10 cellular contexts compared by ENCODE assay signal in genomic region chr15:47194718-47195117, GRCh38.
DNase-seq lines count a peak whose midpoint lies in the region; FAIRE-seq and TF ChIP-seq lines count a peak whose summit lies in the region.
"Had no signal": no experiment of that assay in that cellular context is flagged by ENCODE, and none has a peak within 500 bp of the region (broad histone marks: within the 10 kb centered on the region; RNA-seq: fewer than 3 reads in every experiment).

No MANE protein-coding gene starts in this region.

- no peak for FAIRE-seq in small intestine (lab: Jason Lieb, UNC)

- no TSS peak for BruUV-seq in PC-9 (replicated peaks; lab: Mats Ljungman, UMichigan)

- no peaks in the 10 kb centered on the region for H3F3A ChIP-seq in PC-9 (ENCODE audit: insufficient read depth, low read depth)

- no peak overlapping the region for H2AFZ ChIP-seq in PC-9

- H3K9me3 ChIP-seq in PC-9 (ENCODE audit: insufficient read depth, low read depth) (no peaks in the 10 kb centered on the region), small intestine (ENCODE audit: control insufficient read depth, low read depth) (no peaks in the 10 kb centered on the region)
- H3K9me3 ChIP-seq in effector memory CD4-positive, alpha-beta T cell (ENCODE audit: control insufficient read depth, low read length): no peaks in the 10 kb centered on the region

- TF ChIP-seq CTCF in PC-9 (conservative IDR thresholded peaks at IDR 0.05): peak; percentile 38

- H3K9me2 ChIP-seq in PC-9 (ENCODE audit: insufficient read depth): no peaks in the 10 kb centered on the region

- POLR2A ChIA-PET in PC-9 (lab: Charles Lee; ENCODE audit: unreplicated experiment): no interaction called here

- intact Hi-C loops in PC-9 (cut with micrococcal nuclease; ENCODE audit: unreplicated experiment): no loop called here

- no peak overlapping the region for H3K4me2 ChIP-seq in PC-9

- CTCF ChIA-PET in PC-9 (lab: Charles Lee): no interaction called here

- no peaks in the 10 kb centered on the region for H4K20me1 ChIP-seq in PC-9 (ENCODE audit: insufficient read depth)

- no peaks in the 10 kb centered on the region for H3K79me2 ChIP-seq in PC-9 (ENCODE audit: low read depth)

- H3K4me3 ChIP-seq in PC-9 (no peak overlapping the region), small intestine (ENCODE audit: low read depth in 1 of 2, low read length in 2 of 2) (no peak overlapping the region)
- no peak overlapping the region for H3K4me3 ChIP-seq in effector memory CD4-positive, alpha-beta T cell (ENCODE audit: insufficient read depth, low read depth, low read length, poor library complexity, severe bottlenecking)

- H3K27me3 ChIP-seq in PC-9 (ENCODE audit: insufficient read depth, low read depth) (no peaks in the 10 kb centered on the region), small intestine (ENCODE audit: control insufficient read depth in 2 of 2, insufficient read depth in 2 of 2, low read length in 2 of 2) (no peaks in the 10 kb centered on the region)
- no peaks in the 10 kb centered on the region for H3K27me3 ChIP-seq in effector memory CD4-positive, alpha-beta T cell (replicated peaks; ENCODE audit: control insufficient read depth, insufficient read depth, low read length, poor library complexity, severe bottlenecking)

- WGBS in small intestine, 3 donors: 45 to 56% (median 46%) methylated on average over 2 of the region's 2 CpGs

- H3K4me1 ChIP-seq in PC-9 (replicated peaks; ENCODE audit: insufficient read depth) (no peaks in the 10 kb centered on the region), small intestine (ENCODE audit: control insufficient read depth in 2 of 2, insufficient read depth in 1 of 2, low read depth in 1 of 2, low read length in 1 of 2) (no peaks in the 10 kb centered on the region)
- H3K4me1 ChIP-seq in effector memory CD4-positive, alpha-beta T cell (ENCODE audit: control insufficient read depth, insufficient read depth, low read length, poor library complexity, severe bottlenecking): no peaks in the 10 kb centered on the region

- H3K36me3 ChIP-seq in PC-9 (ENCODE audit: low read depth): no peaks in the 10 kb centered on the region
- no peaks in the 10 kb centered on the region for H3K36me3 ChIP-seq in small intestine (ENCODE audit: control insufficient read depth in 2 of 2, insufficient read depth in 2 of 2, low read length in 2 of 2)
- no peaks in the 10 kb centered on the region for H3K36me3 ChIP-seq in effector memory CD4-positive, alpha-beta T cell (ENCODE audit: control insufficient read depth, insufficient read depth, low read length)

- H3K27ac ChIP-seq in PC-9 (no peak overlapping the region), small intestine (ENCODE audit: low read depth in 1 of 2, low read length in 1 of 2) (no peak overlapping the region)
- no peak overlapping the region for H3K27ac ChIP-seq in effector memory CD4-positive, alpha-beta T cell (ENCODE audit: insufficient read depth, low read length, poor library complexity, severe bottlenecking)

- DNase-seq in NOMO-1 treated with DMSO at 0.1 percent for 48 hours (lab: John Stamatoyannopoulos, UW; ENCODE audit: unreplicated experiment): peak; percentile 2
- no peak for DNase-seq in NOMO-1 treated with dmso at 0.1 percent for 144 hours (lab: John Stamatoyannopoulos, UW; ENCODE audit: unreplicated experiment)
- DNase-seq in PC-9: no peak
- DNase-seq in fibroblast of gingiva (ENCODE audit: low read depth): peak; percentile 49
- DNase-seq in small intestine: peak; percentile 27
- no peak for DNase-seq in effector memory CD4-positive, alpha-beta T cell
- no peak for DNase-seq in NCI-H2196 (lab: John Stamatoyannopoulos, UW; ENCODE audit: unreplicated experiment)
- no peak for DNase-seq in germinal center (ENCODE audit: low spot score)
- DNase-seq: NCI-H187; stimulated activated CD4-positive, alpha-beta T cell treated with anti-CD3 and anti-CD28 coated beads, Interleukin-12 subunit alpha, Interleukin-12 subunit beta, amount 100 ng/mL, for 4 hours had no signal

Comparison
In these comparisons a context has a peak if more than half of its experiments do, and no peak if none do; other contexts are left out.
1. DNase-seq: peak in NOMO-1 treated with DMSO at 0.1 percent for 48 hours (single experiment), fibroblast of gingiva (single experiment) and small intestine (single experiment); none in NOMO-1 treated with dmso at 0.1 percent for 144 hours (single experiment), PC-9 (0 of 2), effector memory CD4-positive, alpha-beta T cell (0 of 3), NCI-H2196 (single experiment) and germinal center (single experiment).